1 cellular context compared by ENCODE assay signal in the genomic region with DNA sequence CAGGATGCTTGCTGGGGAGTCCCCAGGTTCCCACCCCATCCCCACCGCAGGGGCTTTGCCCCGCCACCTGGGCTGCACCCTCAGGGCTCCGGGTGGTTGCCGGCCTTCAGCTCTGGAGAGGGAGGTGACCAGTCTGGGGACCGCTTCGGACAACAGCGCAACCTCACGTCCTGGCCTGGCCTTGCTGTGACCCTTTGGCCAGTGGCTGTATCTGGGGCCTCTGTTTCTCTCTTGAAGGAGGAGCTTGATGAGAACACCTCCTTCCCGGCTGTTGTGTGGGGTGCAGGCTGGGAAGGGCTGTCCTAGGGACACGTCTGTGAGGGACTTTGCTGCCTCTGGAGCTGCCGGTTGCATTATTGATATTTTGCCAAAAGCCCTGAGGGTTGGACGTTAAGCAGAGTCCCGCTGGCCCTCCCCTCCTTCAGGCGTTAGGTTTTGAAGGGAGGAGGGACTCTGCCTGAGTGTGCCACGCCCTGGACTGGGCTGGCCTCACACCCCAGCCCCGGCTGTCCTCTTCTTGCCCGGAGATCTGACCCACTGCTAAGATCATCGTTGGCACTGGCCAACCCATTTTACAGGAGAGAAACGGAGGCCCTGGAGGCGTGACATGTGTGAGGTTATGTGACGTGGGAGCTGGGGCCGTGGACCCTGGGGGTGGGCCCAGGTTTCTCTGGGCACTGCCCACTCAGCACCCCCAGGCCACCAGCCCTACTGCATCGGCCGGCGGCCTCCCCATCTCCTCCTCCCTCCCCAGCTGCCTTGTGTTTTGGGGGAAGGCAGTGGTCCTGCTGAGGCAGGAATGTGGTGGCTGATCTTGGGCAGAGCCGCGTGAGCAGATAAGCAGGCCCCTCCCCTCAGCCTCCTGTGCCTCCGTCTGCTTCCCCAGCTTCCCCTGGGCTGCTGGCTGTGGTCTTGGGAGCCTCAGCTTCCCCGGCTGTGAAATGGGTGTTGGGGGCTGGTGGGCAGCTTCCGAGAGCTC.
TF ChIP-seq lines count a peak whose summit lies in the region.

No MANE protein-coding gene starts in this region.

TF ChIP-seq in Ishikawa, 13 proteins besides CTCF, POLR2A, EP300 and RAD21:
- no peak for TF ChIP-seq USF1 (IDR thresholded peaks at IDR 0.05)
- TF ChIP-seq TEAD4 (IDR thresholded peaks at IDR 0.05) = 0 out of 2 replicates have a peak, but pooled peaks have one; percentile 40
- TF ChIP-seq FOXM1 (IDR thresholded peaks at IDR 0.05; ENCODE audit: borderline replicate concordance, low read depth) = no peak
